In the genomic region with DNA sequence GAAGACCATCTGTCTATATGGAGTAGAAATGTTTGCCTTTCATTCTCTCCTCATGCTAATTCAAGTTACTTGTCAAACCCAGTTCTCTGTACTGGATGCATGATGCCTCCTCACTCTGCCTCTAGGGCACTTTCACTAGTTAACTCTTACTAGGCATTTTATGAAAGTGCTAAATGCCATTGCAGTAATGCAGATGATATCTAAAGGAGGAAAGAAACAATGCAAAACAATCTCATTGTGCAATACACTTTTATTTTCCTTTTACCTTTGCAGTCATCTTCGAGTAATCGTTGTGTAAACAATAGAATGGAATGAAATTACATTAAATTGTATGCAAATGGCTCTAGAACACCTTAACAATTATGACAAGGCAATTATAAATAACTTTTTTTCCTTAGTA, we compare ENCODE assay signal across 1 cellular context.
A peak's percentile ranks its signal among the peaks of the same experiment; 100 is the strongest.
TF ChIP-seq lines count a peak whose summit lies in the region.

No MANE protein-coding gene starts in this region.

TF ChIP-seq in H1, 55 proteins besides CTCF, POLR2A, EP300 and RAD21:
- TF ChIP-seq CEBPB (IDR thresholded peaks at IDR 0.05; ENCODE audit: low read depth, low read length): peak; percentile 13; the same call in 1 of the 2 replicates
- TF ChIP-seq TCF12 (IDR thresholded peaks at IDR 0.05; ENCODE audit: low read depth, low read length): no peak
- TF ChIP-seq HDAC6 (IDR thresholded peaks at IDR 0.05; ENCODE audit: low read depth, low read length): no peak
- no peak for TF ChIP-seq RNF2 (IDR thresholded peaks at IDR 0.05; ENCODE audit: borderline replicate concordance, low read depth, low read length, missing control alignments, poor library complexity, severe bottlenecking)
- no peak for TF ChIP-seq BRCA1 (IDR thresholded peaks at IDR 0.05; ENCODE audit: low read depth, low read length)
TF ChIP-seq in H1: peak in this region for 1.
